Comparison of ENCODE assay signal across 10 cellular contexts in genomic region chr6:137928286-137928685, GRCh38.
DNase-seq lines count a peak whose midpoint lies in the region; ATAC-seq and TF ChIP-seq lines count a peak whose summit lies in the region.
"Had no signal": no experiment of that assay in that cellular context is flagged by ENCODE, and none has a peak within 500 bp of the region (broad histone marks: within the 10 kb centered on the region; RNA-seq: fewer than 3 reads in every experiment).

No MANE protein-coding gene starts in this region.

- H3K79me2 ChIP-seq in PC-3 (ENCODE audit: low read length), result no peaks in the 10 kb centered on the region

- intact Hi-C loops in PC-3 (cut with micrococcal nuclease), result loop anchor here (5.0 kb wide), 1 partner anchor 56 kb away; no protein-coding TSS in a partner anchor

- H4K20me1 ChIP-seq in PC-3 (ENCODE audit: low read length), result no peaks in the 10 kb centered on the region

- no peaks in the 10 kb centered on the region for H3K9me2 ChIP-seq in PC-3 (replicated peaks; ENCODE audit: low read length)

- H3K4me3 ChIP-seq in PC-3 (ENCODE audit: low read length), result no peak overlapping the region
- H3K4me3 ChIP-seq: upper lobe of left lung had no signal

- H3K27ac Mint-ChIP-seq in activated naive CD8-positive, alpha-beta T cell, result peak overlapping the region; percentile 94

- no peak overlapping the region for H2AFZ ChIP-seq in PC-3 (ENCODE audit: low read length)

- CTCF ChIA-PET in PC-3 (lab: Charles Lee), result no interaction called here

- TF ChIP-seq CTCF in PC-3 (conservative IDR thresholded peaks at IDR 0.05; ENCODE audit: low read depth, low read length), result no peak

- BruUV-seq in PC-3 (replicated peaks; lab: Mats Ljungman, UMichigan), result no TSS peak

- no peaks in the 10 kb centered on the region for H3K36me3 Mint-ChIP-seq in activated naive CD8-positive, alpha-beta T cell

- no peak overlapping the region for H3K9ac ChIP-seq in PC-3 (ENCODE audit: low read length)

- no peaks in the 10 kb centered on the region for H3K36me3 ChIP-seq in PC-3 (ENCODE audit: low read depth, low read length)
- H3K36me3 ChIP-seq: upper lobe of left lung had no signal

- H3K27ac ChIP-seq in PC-3 (ENCODE audit: low read length), result no peak overlapping the region
- H3K27ac ChIP-seq: VCaP had no signal

- DNase-seq in activated effector memory CD4-positive, alpha-beta T cell treated with anti-CD3 and anti-CD28 coated beads, Interleukin-2, amount 50 U/mL, for 16 hours, result peak; percentile 68
- no peak for DNase-seq in activated effector memory CD4-positive, alpha-beta T cell treated with Interleukin-2 at 50 U/mL for 16 hours
- DNase-seq in KG1 (lab: John Stamatoyannopoulos, UW) (peak; percentile 76), iPS-NIHi11 (ENCODE audit: low spot score) (no peak), PC-3 (no peak), NCI-H526 (lab: John Stamatoyannopoulos, UW) (no peak)
- peak; percentile 55 for DNase-seq in stimulated activated naive CD8-positive, alpha-beta T cell treated with anti-CD3 and anti-CD28 coated beads, Interleukin-15, Interleukin-2, amounts not matched to agents 100 U/mL and 50 U/mL, for 24 hours

- no peaks in the 10 kb centered on the region for H3K9me3 Mint-ChIP-seq in activated naive CD8-positive, alpha-beta T cell (ENCODE audit: low read depth)

- peaks cover 40% of the 10 kb centered on the region for H3K4me1 ChIP-seq in PC-3 (ENCODE audit: insufficient read depth, low read length)

- H3K27me3 Mint-ChIP-seq in activated naive CD8-positive, alpha-beta T cell, result no peaks in the 10 kb centered on the region

- peak overlapping the region; percentile 79 for H3K4me3 Mint-ChIP-seq in activated naive CD8-positive, alpha-beta T cell

- H3K4me2 ChIP-seq in PC-3 (ENCODE audit: low read length), result no peak overlapping the region

- H3K9me3 ChIP-seq in PC-3 (ENCODE audit: low read length), result no peaks in the 10 kb centered on the region
- H3K9me3 ChIP-seq: upper lobe of left lung had no signal

- H3K4me1 Mint-ChIP-seq in activated naive CD8-positive, alpha-beta T cell (ENCODE audit: low read depth), result peaks cover 66% of the 10 kb centered on the region

- POLR2A ChIA-PET in PC-3 (lab: Charles Lee; ENCODE audit: unreplicated experiment), result no interaction called here

- H3F3A ChIP-seq in PC-3 (ENCODE audit: low read length, unreplicated experiment), result no peaks in the 10 kb centered on the region

- ATAC-seq in stimulated activated naive CD8-positive, alpha-beta T cell treated with anti-CD3 and anti-CD28 coated beads, Interleukin-15, Interleukin-2, amounts not matched to agents 100 U/mL and 50 U/mL, for 24 hours, result peak; percentile 70
- ATAC-seq in PC-3, result no peak

- H3K27me3 ChIP-seq in PC-3 (ENCODE audit: low read length), result no peaks in the 10 kb centered on the region
- H3K27me3 ChIP-seq: upper lobe of left lung had no signal

Comparison
In these comparisons a context has a peak if more than half of its experiments do, and no peak if none do; other contexts are left out.
1. DNase-seq: peak in activated effector memory CD4-positive, alpha-beta T cell treated with anti-CD3 and anti-CD28 coated beads, Interleukin-2, amount 50 U/mL, for 16 hours (single experiment), KG1 (single experiment) and stimulated activated naive CD8-positive, alpha-beta T cell treated with anti-CD3 and anti-CD28 coated beads, Interleukin-15, Interleukin-2, amounts not matched to agents 100 U/mL and 50 U/mL, for 24 hours (single experiment); none in activated effector memory CD4-positive, alpha-beta T cell treated with Interleukin-2 at 50 U/mL for 16 hours (single experiment), iPS-NIHi11 (single experiment), PC-3 (single experiment) and NCI-H526 (0 of 2).